In genomic region chrX:80004458-80004857, GRCh38 we compare ENCODE assay signal across 8 cellular contexts. TPM values are rescaled to one million over a fixed set of nuclear protein-coding genes. Genes with fewer than 3 reads are reported as not detected.
"Had no signal": no experiment of that assay in that cellular context is flagged by ENCODE, and none has a peak within 500 bp of the region (broad histone marks: within the 10 kb centered on the region; RNA-seq: fewer than 3 reads in every experiment).

No MANE protein-coding gene starts in this region.

- DNase-seq: GDM1, GF-D8 had no signal

- ATAC-seq: GM12878 had no signal

- FAIRE-seq: GM12878, GM12891, GM12892, GM18507, GM19239 had no signal

- H3K4me3 ChIP-seq: GM12878 had no signal

RNA-seq across cellular contexts. Expression of gene TBX22, which starts 10.1 kb away (rescaled TPM):
- total RNA-seq: G401, GM12878 had no signal
